13 cellular contexts compared by ENCODE assay signal in genomic region chr16:84520778-84521770, GRCh38. TPM values are rescaled to one million over a fixed set of nuclear protein-coding genes. Genes with fewer than 3 reads are reported as not detected.
DNase-seq lines count a peak whose midpoint lies in the region; ATAC-seq and TF ChIP-seq lines count a peak whose summit lies in the region.
"Had no signal": no experiment of that assay in that cellular context is flagged by ENCODE, and none has a peak within 500 bp of the region (broad histone marks: within the 10 kb centered on the region; RNA-seq: fewer than 3 reads in every experiment).

No MANE protein-coding gene starts in this region.

- H3K4me3 Mint-ChIP-seq in glutamatergic neuron (ENCODE audit: unreplicated experiment): peak overlapping the region; percentile 16
- H3K4me3 Mint-ChIP-seq in CD8-positive, alpha-beta T cell: no peak overlapping the region

- POLR2A ChIA-PET in CD8-positive, alpha-beta T cell (lab: Charles Lee): interaction anchor here (0.7 to 3.6 kb wide), 4 partner anchors 8 to 27 kb away, joined by 3 to 16 read pairs (median 4); no protein-coding TSS in a partner anchor

- H3K36me3 Mint-ChIP-seq in glutamatergic neuron (ENCODE audit: unreplicated experiment): peaks cover 6% of the 10 kb centered on the region
- H3K36me3 Mint-ChIP-seq in CD8-positive, alpha-beta T cell: no peaks in the 10 kb centered on the region

- no peak for TF ChIP-seq CTCF in glutamatergic neuron (IDR thresholded peaks at IDR 0.05; ENCODE audit: partially characterized antibody, unreplicated experiment)
- no peak for TF ChIP-seq CTCF in CD8-positive, alpha-beta T cell (IDR thresholded peaks at IDR 0.05)

- CTCF ChIA-PET in CD8-positive, alpha-beta T cell (lab: Charles Lee): interaction anchor here (1.0 to 18.5 kb wide), 8 partner anchors 8 to 97 kb away, joined by 3 to 392 read pairs (median 8); partner anchors contain the start of genes COTL1 and MEAK7

- H3K9me3 ChIP-seq in CD8-positive, alpha-beta T cell (ENCODE audit: low read length): no peaks in the 10 kb centered on the region
- H3K9me3 ChIP-seq: body of pancreas, sigmoid colon, testis had no signal

- peaks cover 41% of the 10 kb centered on the region for H3K4me1 ChIP-seq in CD8-positive, alpha-beta T cell (ENCODE audit: insufficient read depth, low read length)
- H3K4me1 ChIP-seq: body of pancreas, sigmoid colon, testis had no signal

- intact Hi-C loops in posterior vena cava (cut with DNase I): no loop called here
- intact Hi-C loops in CD8-positive, alpha-beta T cell (cut with DNase I, micrococcal nuclease): no loop called here

- peaks cover 9% of the 10 kb centered on the region for H3K27me3 Mint-ChIP-seq in glutamatergic neuron (ENCODE audit: unreplicated experiment)
- H3K27me3 Mint-ChIP-seq in CD8-positive, alpha-beta T cell (ENCODE audit: low read depth): no peaks in the 10 kb centered on the region

- peaks cover 14% of the 10 kb centered on the region for H3K4me1 Mint-ChIP-seq in glutamatergic neuron (ENCODE audit: low read depth, unreplicated experiment)
- peaks cover 43% of the 10 kb centered on the region for H3K4me1 Mint-ChIP-seq in CD8-positive, alpha-beta T cell (ENCODE audit: low read depth)

- H3K27ac ChIP-seq in CD8-positive, alpha-beta T cell (ENCODE audit: low read depth, low read length): no peak overlapping the region
- H3K27ac ChIP-seq: body of pancreas, sigmoid colon, testis had no signal

- DNase-seq in COLO668 (lab: John Stamatoyannopoulos, UW; ENCODE audit: unreplicated experiment) (peak; percentile 90), NCI-H128 (lab: John Stamatoyannopoulos, UW; ENCODE audit: unreplicated experiment) (peak; percentile 90), NCI-H69 (lab: John Stamatoyannopoulos, UW) (peak; percentile 96), glutamatergic neuron (no peak), activated gamma-delta T cell treated with Interleukin-2 at 50 U/mL for 16 hours (no peak), posterior vena cava (ENCODE audit: low spot score) (no peak), hepatic stellate cell (ENCODE audit: low spot score) (no peak)
- no peak for DNase-seq in CD8-positive, alpha-beta T cell
- DNase-seq: body of pancreas, hypothalamus, NCI-H526 treated with DMSO at 0.1 percent for 48 hours, sigmoid colon, testis had no signal

- no peaks in the 10 kb centered on the region for H3K27me3 ChIP-seq in CD8-positive, alpha-beta T cell (ENCODE audit: insufficient read depth, low read length)
- H3K27me3 ChIP-seq: body of pancreas, sigmoid colon, testis had no signal

- no peak overlapping the region for H3K4me3 ChIP-seq in CD8-positive, alpha-beta T cell (ENCODE audit: low read depth, low read length)
- H3K4me3 ChIP-seq: body of pancreas, sigmoid colon, testis had no signal

- no peak for ATAC-seq in CD8-positive, alpha-beta T cell
- ATAC-seq: body of pancreas had no signal

- peaks cover 8% of the 10 kb centered on the region for H3K9me3 Mint-ChIP-seq in glutamatergic neuron (ENCODE audit: unreplicated experiment)
- no peaks in the 10 kb centered on the region for H3K9me3 Mint-ChIP-seq in CD8-positive, alpha-beta T cell

- peak overlapping the region; percentile 56 for H3K27ac Mint-ChIP-seq in glutamatergic neuron (ENCODE audit: unreplicated experiment)
- no peak overlapping the region for H3K27ac Mint-ChIP-seq in CD8-positive, alpha-beta T cell

- no peaks in the 10 kb centered on the region for H3K36me3 ChIP-seq in CD8-positive, alpha-beta T cell (ENCODE audit: insufficient read depth, low read length)
- H3K36me3 ChIP-seq: sigmoid colon had no signal

RNA-seq across cellular contexts. Expression of gene MEAK7, which starts 16.6 kb away (rescaled TPM):
- total RNA-seq in glutamatergic neuron (ENCODE audit: unreplicated experiment): 44.8 TPM
- total RNA-seq in posterior vena cava: 10 to 100 TPM; 14.0 to 16.7 TPM
- total RNA-seq in CD8-positive, alpha-beta T cell: 1 to 10 TPM; 2.1 to 2.2 TPM

Comparison
In these comparisons a context has a peak if more than half of its experiments do, and no peak if none do; other contexts are left out.
1. DNase-seq: peak in COLO668 (single experiment), NCI-H128 (single experiment) and NCI-H69 (single experiment); none in glutamatergic neuron (single experiment), activated gamma-delta T cell treated with Interleukin-2 at 50 U/mL for 16 hours (single experiment), posterior vena cava (single experiment), CD8-positive, alpha-beta T cell (0 of 7) and hepatic stellate cell (single experiment).
2. RNA of gene MEAK7, which starts 16.6 kb away (total RNA-seq): 44.8 TPM in glutamatergic neuron (single experiment) and 14.0 to 16.7 TPM in posterior vena cava; 2.1 to 2.2 TPM in CD8-positive, alpha-beta T cell; every median in the first group is over 4 times any median in the second.